In genomic region chr2:64730551-64731305, GRCh38 we compare ENCODE assay signal across 8 cellular contexts.
DNase-seq lines count a peak whose midpoint lies in the region; ATAC-seq and TF ChIP-seq lines count a peak whose summit lies in the region.

No MANE protein-coding gene starts in this region.

- peak overlapping the region; percentile 56 to 67 for H3K9ac ChIP-seq in duodenal mucosa (ENCODE audit: low read depth in 1 of 2, low read length in 2 of 2)
- H3K9ac ChIP-seq in H9 (ENCODE audit: extremely low read depth, insufficient read length, low read length): no peak overlapping the region

- H3K23ac ChIP-seq in H9 (ENCODE audit: insufficient read length, low read depth, low read length): no peak overlapping the region

- no peak overlapping the region for H4K8ac ChIP-seq in H9 (replicated peaks; ENCODE audit: insufficient read length, low read depth, low read length)

- DNase-seq in NOMO-1 treated with DMSO at 0.1 percent for 48 hours (lab: John Stamatoyannopoulos, UW; ENCODE audit: unreplicated experiment): peak; percentile 45
- DNase-seq in NOMO-1 treated with dmso at 0.1 percent for 144 hours (lab: John Stamatoyannopoulos, UW; ENCODE audit: unreplicated experiment): no peak
- DNase-seq in NCI-H187 treated with DMSO at 0.1 percent for 48 hours (lab: John Stamatoyannopoulos, UW): peak; percentile 70
- peak; percentile 54 for DNase-seq in activated CD4-positive, alpha-beta T cell treated with anti-CD3 and anti-CD28 coated beads for 36 hours
- peak in 1 of 2 donors; percentile 14 for DNase-seq in memory B cell (ENCODE audit: low spot score in 2 of 2)
- peak; percentile 75 for DNase-seq in stomach
- no peak for DNase-seq in H9

- H3K36me3 ChIP-seq in duodenal mucosa (ENCODE audit: control insufficient read depth in 1 of 2, insufficient read depth in 2 of 2, low read length in 2 of 2) (no peaks in the 10 kb centered on the region), stomach (no peaks in the 10 kb centered on the region)

- H3K9me3 Mint-ChIP-seq in activated CD4-positive, alpha-beta T cell treated with anti-CD3 and anti-CD28 coated beads for 36 hours (ENCODE audit: low read depth): no peaks in the 10 kb centered on the region
- no peaks in the 10 kb centered on the region for H3K9me3 Mint-ChIP-seq in memory B cell
- H3K9me3 Mint-ChIP-seq in H9: no peaks in the 10 kb centered on the region

- H3K27ac Mint-ChIP-seq in activated CD4-positive, alpha-beta T cell treated with anti-CD3 and anti-CD28 coated beads for 36 hours: peak overlapping the region; percentile 96
- H3K27ac Mint-ChIP-seq in memory B cell: peak overlapping the region; percentile 98
- H3K27ac Mint-ChIP-seq in H9: peak overlapping the region in 1 of 3 experiments; percentile 10; a peak in 1 of 7 replicates

- H2AFZ ChIP-seq in H9 (ENCODE audit: low read length): no peak overlapping the region

- H3K18ac ChIP-seq in H9 (ENCODE audit: insufficient read length, low read depth, low read length): no peak overlapping the region

- no peak overlapping the region for H2BK120ac ChIP-seq in H9 (ENCODE audit: low read depth, low read length, poor library complexity, severe bottlenecking)

- 1 to 4% (median 3%) methylated on average over 9 of the region's 9 CpGs for WGBS in stomach, 5 donors
- WGBS in H9 (ENCODE audit: extremely low coverage, insufficient read length, low lambda C conversion rate): no CpG with 5 or more reads among the region's 9 CpGs

- H3K27ac ChIP-seq in duodenal mucosa (ENCODE audit: low read depth, low read length): peak overlapping the region; percentile 71
- peak overlapping the region; percentile 56 to 86 (median 76) for H3K27ac ChIP-seq in stomach
- H3K27ac ChIP-seq in H9 (ENCODE audit: insufficient read length, low read depth, low read length): no peak overlapping the region

- H3K27me3 Mint-ChIP-seq in activated CD4-positive, alpha-beta T cell treated with anti-CD3 and anti-CD28 coated beads for 36 hours: no peaks in the 10 kb centered on the region
- no peaks in the 10 kb centered on the region for H3K27me3 Mint-ChIP-seq in memory B cell
- peaks cover 2% of the 10 kb centered on the region; the same call in 1 of the 2 replicates for H3K27me3 Mint-ChIP-seq in H9 (ENCODE audit: low read depth)

- no peak overlapping the region for H2BK15ac ChIP-seq in H9 (ENCODE audit: low read depth, low read length)

- H4K5ac ChIP-seq in H9 (ENCODE audit: insufficient read length, low read depth, low read length): no peak overlapping the region

- no peaks in the 10 kb centered on the region for H3K79me1 ChIP-seq in H9 (ENCODE audit: insufficient read depth, low read depth, low read length, poor library complexity, severe bottlenecking)

- H4K91ac ChIP-seq in H9 (ENCODE audit: insufficient read length, low read depth, low read length): no peak overlapping the region

- H3K4me1 ChIP-seq in duodenal mucosa (ENCODE audit: control insufficient read depth in 1 of 2, insufficient read depth in 2 of 2, low read length in 2 of 2) (peaks cover 39 to 52% of the 10 kb centered on the region in 2 donors), stomach (peaks cover 16 to 55% (median 44%) of the 10 kb centered on the region in 4 donors), H9 (ENCODE audit: insufficient read depth, low read length) (peaks cover 2% of the 10 kb centered on the region)

- TF ChIP-seq EP300 in stomach (IDR thresholded peaks at IDR 0.05): no peak

- no peak for TF ChIP-seq POLR2A in stomach (IDR thresholded peaks at IDR 0.05)

- no peak overlapping the region for H3T11ph ChIP-seq in H9 (ENCODE audit: low read length)

- H3K4me1 Mint-ChIP-seq in activated CD4-positive, alpha-beta T cell treated with anti-CD3 and anti-CD28 coated beads for 36 hours: peaks cover 61% of the 10 kb centered on the region
- H3K4me1 Mint-ChIP-seq in memory B cell: peaks cover 38% of the 10 kb centered on the region
- peaks cover 25% of the 10 kb centered on the region in 2 experiments for H3K4me1 Mint-ChIP-seq in H9

- POLR2A ChIA-PET in activated CD4-positive, alpha-beta T cell treated with anti-CD3 and anti-CD28 coated beads for 36 hours (lab: Charles Lee): no interaction called here

- H3K79me2 ChIP-seq in H9 (ENCODE audit: insufficient read depth, low read length): no peaks in the 10 kb centered on the region

- no peaks in the 10 kb centered on the region for H3K27me3 ChIP-seq in duodenal mucosa (ENCODE audit: control insufficient read depth in 1 of 2, insufficient read depth in 2 of 2, low read length in 2 of 2)
- no peaks in the 10 kb centered on the region for H3K27me3 ChIP-seq in stomach
- no peaks in the 10 kb centered on the region for H3K27me3 ChIP-seq in H9 (ENCODE audit: insufficient read depth, low read length)

- no peak overlapping the region for H3K14ac ChIP-seq in H9 (ENCODE audit: insufficient read depth, low read length)

- H3K4me3 ChIP-seq in duodenal mucosa (ENCODE audit: low read depth in 1 of 2, low read length in 2 of 2) (peak overlapping the region; percentile 63 to 75), stomach (peak overlapping the region; percentile 32 to 45 (median 34))

- H3K23me2 ChIP-seq in H9 (ENCODE audit: insufficient read length, low read depth, low read length, poor library complexity, severe bottlenecking): no peaks in the 10 kb centered on the region

- peak overlapping the region; percentile 74 for H3K4me3 Mint-ChIP-seq in activated CD4-positive, alpha-beta T cell treated with anti-CD3 and anti-CD28 coated beads for 36 hours
- H3K4me3 Mint-ChIP-seq in memory B cell (peak overlapping the region; percentile 83), H9 (no peak overlapping the region)

- no peak overlapping the region for H3K56ac ChIP-seq in H9 (ENCODE audit: insufficient read length, low read depth, low read length)

- H4K20me1 ChIP-seq in H9 (ENCODE audit: control insufficient read depth, insufficient read depth, insufficient read length): no peaks in the 10 kb centered on the region

- no peak overlapping the region for H3K4ac ChIP-seq in H9 (ENCODE audit: low read depth, low read length)

- H3K9me3 ChIP-seq in duodenal mucosa (ENCODE audit: control insufficient read depth in 1 of 2, low read length in 2 of 2) (no peaks in the 10 kb centered on the region), stomach (no peaks in the 10 kb centered on the region), H9 (ENCODE audit: control insufficient read depth, low read depth, low read length) (no peaks in the 10 kb centered on the region)

- H3K36me3 Mint-ChIP-seq in activated CD4-positive, alpha-beta T cell treated with anti-CD3 and anti-CD28 coated beads for 36 hours (ENCODE audit: low read depth): peaks cover 7% of the 10 kb centered on the region
- H3K36me3 Mint-ChIP-seq in memory B cell (peaks cover 9% of the 10 kb centered on the region), H9 (ENCODE audit: insufficient read depth in 1 of 3, low read depth in 3 of 3) (no peaks in the 10 kb centered on the region)

- H3K4me2 ChIP-seq in H9 (ENCODE audit: insufficient read depth, insufficient read length, low read length): no peak overlapping the region

- TF ChIP-seq CTCF in stomach (IDR thresholded peaks at IDR 0.05): no peak
- TF ChIP-seq CTCF in H9 (conservative IDR thresholded peaks at IDR 0.05): no peak

- H2AK5ac ChIP-seq in H9 (ENCODE audit: insufficient read length, low read length): no peak overlapping the region

- intact Hi-C loops in activated CD4-positive, alpha-beta T cell treated with anti-CD3 and anti-CD28 coated beads for 36 hours (cut with DNase I, micrococcal nuclease): loop anchor here (1.0 to 2.0 kb wide), 5 partner anchors 20 to 78 kb away; partner anchors contain the start of gene SERTAD2 (in 1 of the 2)
- intact Hi-C loops in stomach (cut with DNase I; ENCODE audit: low total_unique reads): no loop called here

- H2BK5ac ChIP-seq in H9 (ENCODE audit: insufficient read length, low read length): no peak overlapping the region

- peak; percentile 68 for ATAC-seq in activated CD4-positive, alpha-beta T cell treated with anti-CD3 and anti-CD28 coated beads for 36 hours
- peak; percentile 43 for ATAC-seq in memory B cell (ENCODE audit: low read depth)

- no peak overlapping the region for H2BK12ac ChIP-seq in H9 (ENCODE audit: insufficient read length, low read depth, low read length)

- H2BK20ac ChIP-seq in H9 (ENCODE audit: low read depth, low read length, poor library complexity, severe bottlenecking): no peak overlapping the region

- CTCF ChIA-PET in activated CD4-positive, alpha-beta T cell treated with anti-CD3 and anti-CD28 coated beads for 36 hours (lab: Charles Lee): interaction anchor here (0.5 to 1.6 kb wide), 11 partner anchors 11 to 136 kb away, joined by 3 to 4 read pairs (median 3); no protein-coding TSS in a partner anchor

Comparison
In these comparisons a context has a peak if more than half of its experiments do, and no peak if none do; other contexts are left out.
1. DNase-seq: peak in NOMO-1 treated with DMSO at 0.1 percent for 48 hours (single experiment), NCI-H187 treated with DMSO at 0.1 percent for 48 hours (single experiment), activated CD4-positive, alpha-beta T cell treated with anti-CD3 and anti-CD28 coated beads for 36 hours (single experiment) and stomach (single experiment); none in NOMO-1 treated with dmso at 0.1 percent for 144 hours (single experiment) and H9 (single experiment).
2. H3K4me3 Mint-ChIP-seq: peak in activated CD4-positive, alpha-beta T cell treated with anti-CD3 and anti-CD28 coated beads for 36 hours (single experiment) and memory B cell (single experiment); none in H9 (0 of 2).